ENCODE assay signal across 30 cellular contexts in the genomic region with DNA sequence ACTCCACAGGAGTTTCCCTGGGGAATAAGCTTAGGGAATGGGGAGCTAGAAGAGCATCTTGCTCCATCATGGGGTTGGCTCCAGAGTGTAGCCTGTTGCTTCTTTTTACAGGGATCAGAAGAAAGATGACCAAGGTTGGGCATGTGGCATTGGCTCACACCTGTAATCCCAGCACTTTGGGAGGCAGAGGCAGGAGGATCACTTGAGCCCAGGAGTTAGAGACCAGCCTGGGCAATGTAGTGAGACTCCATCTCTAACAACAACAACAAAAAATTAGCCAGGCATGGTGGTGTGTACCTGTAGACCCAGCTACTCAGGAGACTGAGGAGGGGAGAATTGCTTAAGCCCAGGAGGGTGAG.
"Had no signal": no experiment of that assay in that cellular context is flagged by ENCODE, and none has a peak within 500 bp of the region (broad histone marks: within the 10 kb centered on the region; RNA-seq: fewer than 3 reads in every experiment).

No MANE protein-coding gene starts in this region.

- H3K9me3 Mint-ChIP-seq: activated CD4-positive, alpha-beta memory T cell treated with anti-CD3 and anti-CD28 coated beads for 36 hours; activated CD4-positive, alpha-beta T cell treated with anti-CD3 and anti-CD28 coated beads, Interleukin-2, amount 10 ng/mL, durations not matched to agents 24 days and 14 days; activated naive CD4-positive, alpha-beta T cell treated with anti-CD3 and anti-CD28 coated beads, Interleukin-2, amount 50 U/mL, for 24 hours; activated naive CD8-positive, alpha-beta T cell treated with anti-CD3 and anti-CD28 coated beads, Interleukin-2, amount 50 U/mL, for 24 hours; activated T-helper 1 cell treated with anti-CD3 and anti-CD28 coated beads, Interleukin-12 subunit alpha, Interleukin-12 subunit beta, Interleukin-2, Interleukin-4 antibody, amounts not matched to agents 30 ng/mL and 10 ng/mL and 1 ng/mL, durations not matched to agents 14 hours and 24 hours and 36 hours; central memory CD8-positive, alpha-beta T cell; nephron had no signal

- H3K27me3 Mint-ChIP-seq: activated CD4-positive, alpha-beta memory T cell treated with anti-CD3 and anti-CD28 coated beads for 36 hours; activated CD4-positive, alpha-beta T cell treated with anti-CD3 and anti-CD28 coated beads, Interleukin-2, amount 10 ng/mL, durations not matched to agents 24 days and 14 days; activated naive CD4-positive, alpha-beta T cell treated with anti-CD3 and anti-CD28 coated beads, Interleukin-2, amount 50 U/mL, for 24 hours; activated naive CD8-positive, alpha-beta T cell treated with anti-CD3 and anti-CD28 coated beads, Interleukin-2, amount 50 U/mL, for 24 hours; central memory CD8-positive, alpha-beta T cell; T-helper 17 cell had no signal

- DNase-seq: activated CD4-positive, alpha-beta memory T cell treated with anti-CD3 and anti-CD28 coated beads for 36 hours; activated CD4-positive, alpha-beta T cell treated with anti-CD3 and anti-CD28 coated beads, Interleukin-2, amount 10 ng/mL, durations not matched to agents 24 days and 14 days; activated CD4-positive, CD25-positive, alpha-beta regulatory T cell treated with anti-CD3 and anti-CD28 coated beads, Interleukin-2, amount 50 U/mL, for 72 hours; activated CD8-positive, alpha-beta memory T cell treated with anti-CD3 and anti-CD28 coated beads, Interleukin-2, amount 50 U/mL, for 4 hours; activated gamma-delta T cell; activated naive CD8-positive, alpha-beta T cell treated with anti-CD3 and anti-CD28 coated beads, Interleukin-2, amount 50 U/mL, for 24 hours; activated T-cell treated with anti-CD3 and anti-CD28 coated beads, Interleukin-2, amount 50 U/mL, for 1 hour; amygdala; dermis blood vessel endothelial cell; effector CD4-positive, alpha-beta T cell; esophagus squamous epithelium; foreskin melanocyte; heart right ventricle; kidney glomerular epithelial cell; left lung; mesendoderm; pancreas; psoas muscle; stimulated activated CD4-positive, alpha-beta T cell treated with anti-CD3 and anti-CD28 coated beads, Interleukin-2, amount 100 ng/mL, for 48 hours; stimulated activated naive CD8-positive, alpha-beta T cell treated with anti-CD3 and anti-CD28 coated beads, Interleukin-15, Interleukin-2, amounts not matched to agents 100 U/mL and 50 U/mL, for 24 hours; substantia nigra; T-helper 17 cell; T1000; thyroid gland; upper lobe of left lung; WERI-Rb-1 had no signal

- H3K4me3 Mint-ChIP-seq: activated CD4-positive, alpha-beta memory T cell treated with anti-CD3 and anti-CD28 coated beads for 36 hours; activated CD4-positive, alpha-beta T cell treated with anti-CD3 and anti-CD28 coated beads, Interleukin-2, amount 10 ng/mL, durations not matched to agents 24 days and 14 days; activated naive CD4-positive, alpha-beta T cell treated with anti-CD3 and anti-CD28 coated beads, Interleukin-2, amount 50 U/mL, for 24 hours; activated naive CD8-positive, alpha-beta T cell treated with anti-CD3 and anti-CD28 coated beads, Interleukin-2, amount 50 U/mL, for 24 hours; activated T-helper 1 cell treated with anti-CD3 and anti-CD28 coated beads, Interleukin-12 subunit alpha, Interleukin-12 subunit beta, Interleukin-2, Interleukin-4 antibody, amounts not matched to agents 30 ng/mL and 10 ng/mL and 1 ng/mL, durations not matched to agents 14 hours and 24 hours and 36 hours; central memory CD8-positive, alpha-beta T cell; nephron; T-helper 17 cell had no signal

- ATAC-seq: activated naive CD8-positive, alpha-beta T cell treated with anti-CD3 and anti-CD28 coated beads, Interleukin-2, amount 50 U/mL, for 24 hours; heart right ventricle; left lung; pancreas; psoas muscle; stimulated activated naive CD8-positive, alpha-beta T cell treated with anti-CD3 and anti-CD28 coated beads, Interleukin-15, Interleukin-2, amounts not matched to agents 100 U/mL and 50 U/mL, for 24 hours; T-helper 17 cell had no signal

- H3K27ac Mint-ChIP-seq: activated CD4-positive, alpha-beta memory T cell treated with anti-CD3 and anti-CD28 coated beads for 36 hours; activated CD4-positive, alpha-beta T cell treated with anti-CD3 and anti-CD28 coated beads, Interleukin-2, amount 10 ng/mL, durations not matched to agents 24 days and 14 days; activated naive CD4-positive, alpha-beta T cell treated with anti-CD3 and anti-CD28 coated beads, Interleukin-2, amount 50 U/mL, for 24 hours; activated naive CD8-positive, alpha-beta T cell treated with anti-CD3 and anti-CD28 coated beads, Interleukin-2, amount 50 U/mL, for 24 hours; activated T-helper 1 cell treated with anti-CD3 and anti-CD28 coated beads, Interleukin-12 subunit alpha, Interleukin-12 subunit beta, Interleukin-2, Interleukin-4 antibody, amounts not matched to agents 30 ng/mL and 10 ng/mL and 1 ng/mL, durations not matched to agents 14 hours and 24 hours and 36 hours; T-helper 17 cell had no signal

- H3K4me1 Mint-ChIP-seq: activated CD4-positive, alpha-beta T cell treated with anti-CD3 and anti-CD28 coated beads, Interleukin-2, amount 10 ng/mL, durations not matched to agents 24 days and 14 days; activated naive CD4-positive, alpha-beta T cell treated with anti-CD3 and anti-CD28 coated beads, Interleukin-2, amount 50 U/mL, for 24 hours; activated naive CD8-positive, alpha-beta T cell treated with anti-CD3 and anti-CD28 coated beads, Interleukin-2, amount 50 U/mL, for 24 hours; central memory CD8-positive, alpha-beta T cell; T-helper 17 cell had no signal
